In the genomic region with DNA sequence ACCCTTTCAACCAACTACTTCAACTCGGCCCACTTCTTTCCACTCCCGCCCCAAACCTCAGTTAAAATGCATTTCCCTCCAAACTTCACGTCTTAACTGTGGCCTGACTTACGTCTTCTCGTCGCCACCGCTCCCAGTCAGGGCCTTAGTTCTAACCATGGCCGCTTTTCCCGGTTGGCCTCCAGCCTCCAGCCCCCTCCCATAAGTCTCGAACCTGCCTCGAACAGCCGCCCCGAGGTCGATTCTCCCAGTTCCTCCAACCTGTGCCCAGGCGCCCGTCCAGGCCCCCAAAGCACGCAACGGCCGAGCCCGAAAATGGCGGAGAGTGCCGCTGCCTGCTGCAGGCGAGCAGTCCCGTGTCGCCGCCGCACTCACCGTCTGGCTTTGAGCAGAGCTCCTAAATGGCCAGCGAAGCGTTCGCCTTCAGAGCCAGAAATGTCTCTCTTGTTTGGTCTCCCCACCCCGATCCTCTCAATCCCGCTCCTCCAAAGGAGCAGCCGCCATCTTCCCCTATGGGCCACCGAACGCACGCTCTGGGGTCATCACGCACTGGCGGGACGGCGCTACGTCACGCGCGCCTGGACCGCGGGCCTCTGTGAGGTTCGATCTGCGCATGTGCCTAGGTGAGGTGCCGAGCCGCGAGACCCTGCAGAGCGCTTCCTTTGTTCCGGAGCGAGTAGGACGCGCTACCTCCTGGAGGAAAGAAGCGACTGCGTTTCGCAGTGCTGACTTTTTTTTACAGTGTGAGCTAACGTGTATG, we compare ENCODE assay signal across 8 cellular contexts. TPM values are rescaled to one million over a fixed set of nuclear protein-coding genes. Genes with fewer than 3 reads are reported as not detected.
DNase-seq lines count a peak whose midpoint lies in the region; ATAC-seq, FAIRE-seq and TF ChIP-seq lines count a peak whose summit lies in the region.

A gene (minus strand): TSS at position 535 of the 760 bp plus-strand sequence. CDS start 40,190 bp downstream, outside the sequence.

- H3K27ac ChIP-seq in DOHH2 (ENCODE audit: low read depth, low read length) (peak within 1 kb of the TSS; percentile 75), KOPT-K1 (ENCODE audit: low read depth, low read length, poor library complexity, severe bottlenecking) (peak within 1 kb of the TSS; percentile 96)
- H3K27ac ChIP-seq in naive thymus-derived CD4-positive, alpha-beta T cell (ENCODE audit: low read depth, low read length), result peak within 1 kb of the TSS; percentile 98

- no peaks in the 10 kb centered on the region for H3F3A ChIP-seq in DOHH2 (ENCODE audit: control insufficient read depth, insufficient read depth)

- CTCF ChIA-PET in naive thymus-derived CD4-positive, alpha-beta T cell (lab: Charles Lee), result interaction anchor here (1.1 kb wide), 1 partner anchor 67 kb away, joined by 3 read pairs; no protein-coding TSS in a partner anchor

- H3K27me3 Mint-ChIP-seq in activated T-cell treated with anti-CD3 and anti-CD28 coated beads, Interleukin-2, amount 50 U/mL, for 72 hours (ENCODE audit: low read depth), result no peaks in the 10 kb centered on the region
- H3K27me3 Mint-ChIP-seq in naive thymus-derived CD4-positive, alpha-beta T cell, result peaks cover 0 to 12% (median 0%) of the 10 kb centered on the region in 5 donors

- H3K4me3 ChIP-seq in DOHH2 (ENCODE audit: low read length), result peak within 1 kb of the TSS; percentile 85
- peak within 1 kb of the TSS; percentile 79 for H3K4me3 ChIP-seq in naive thymus-derived CD4-positive, alpha-beta T cell (ENCODE audit: low read length)

- no peaks in the 10 kb centered on the region for H3K9me3 Mint-ChIP-seq in activated T-cell treated with anti-CD3 and anti-CD28 coated beads, Interleukin-2, amount 50 U/mL, for 72 hours
- H3K9me3 Mint-ChIP-seq in naive thymus-derived CD4-positive, alpha-beta T cell, result no peaks in the 10 kb centered on the region

- H3K4me1 Mint-ChIP-seq in activated T-cell treated with anti-CD3 and anti-CD28 coated beads, Interleukin-2, amount 50 U/mL, for 72 hours (ENCODE audit: low read depth), result peaks cover 52% of the 10 kb centered on the region
- H3K4me1 Mint-ChIP-seq in naive thymus-derived CD4-positive, alpha-beta T cell, result peaks cover 33 to 62% (median 51%) of the 10 kb centered on the region in 7 donors

- TF ChIP-seq CTCF in DOHH2 (IDR thresholded peaks at IDR 0.05; ENCODE audit: low read depth, low read length, poor library complexity, severe bottlenecking), result no peak

- peaks cover 7 to 10% of the 10 kb centered on the region in 2 donors for H3K36me3 Mint-ChIP-seq in activated T-cell treated with anti-CD3 and anti-CD28 coated beads, Interleukin-2, amount 50 U/mL, for 72 hours (ENCODE audit: insufficient read depth in 2 of 2)
- peaks cover 4 to 13% (median 7%) of the 10 kb centered on the region in 5 donors for H3K36me3 Mint-ChIP-seq in naive thymus-derived CD4-positive, alpha-beta T cell

- H4K20me1 ChIP-seq in DOHH2 (ENCODE audit: control insufficient read depth, insufficient read depth, low read depth, low read length), result peaks cover 36% of the 10 kb centered on the region; the same call in 1 of the 2 replicates

- no peaks in the 10 kb centered on the region for H3K27me3 ChIP-seq in DOHH2 (ENCODE audit: control insufficient read depth, low read length)
- H3K27me3 ChIP-seq in naive thymus-derived CD4-positive, alpha-beta T cell (ENCODE audit: control insufficient read depth in 2 of 2, insufficient read depth in 2 of 2, low read length in 2 of 2), result no peaks in the 10 kb centered on the region

- DNase-seq in RCC 7860 (ENCODE audit: low spot score) (peak; percentile 90), fibroblast of gingiva (ENCODE audit: low read depth) (peak; percentile 76)
- DNase-seq in activated T-cell treated with anti-CD3 and anti-CD28 coated beads, Interleukin-2, amount 50 U/mL, for 72 hours, result peak; percentile 95 to 96
- peak; percentile 84 to 94 (median 93) for DNase-seq in naive thymus-derived CD4-positive, alpha-beta T cell
- peak; percentile 83 to 93 (median 92) for DNase-seq in stimulated activated naive CD4-positive, alpha-beta T cell (lab: John Stamatoyannopoulos, UW)

- peak; percentile 97 for ATAC-seq in GM21786 (IDR thresholded peaks at IDR 0.05; ENCODE audit: unreplicated experiment)
- ATAC-seq in activated T-cell treated with anti-CD3 and anti-CD28 coated beads, Interleukin-2, amount 50 U/mL, for 72 hours (replicated peaks in 1 of 2), result peak; percentile 99
- peak; percentile 97 for ATAC-seq in naive thymus-derived CD4-positive, alpha-beta T cell

- no peaks in the 10 kb centered on the region for H3K9me2 ChIP-seq in DOHH2 (replicated peaks; ENCODE audit: control insufficient read depth, low read length)

- intact Hi-C loops in naive thymus-derived CD4-positive, alpha-beta T cell (cut with micrococcal nuclease), result loop anchor here (1.0 to 2.0 kb wide), 12 partner anchors 19 to 423 kb away; a partner anchor contains a TSS

- peaks cover 63% of the 10 kb centered on the region for H3K79me2 ChIP-seq in DOHH2 (ENCODE audit: control insufficient read depth, low read length)

- H3K4me2 ChIP-seq in DOHH2 (ENCODE audit: low read length), result peak within 1 kb of the TSS; percentile 67

- H3K36me3 ChIP-seq in DOHH2 (ENCODE audit: control insufficient read depth, low read length) (peaks cover 44% of the 10 kb centered on the region), KOPT-K1 (ENCODE audit: insufficient read depth, low read length) (peaks cover 14% of the 10 kb centered on the region; the same call in 1 of the 2 replicates)
- peaks cover 0 to 4% (median 0%) of the 10 kb centered on the region in 3 experiments for H3K36me3 ChIP-seq in naive thymus-derived CD4-positive, alpha-beta T cell (ENCODE audit: control insufficient read depth in 2 of 3, insufficient read depth in 3 of 3, low read length in 3 of 3)

- H3K4me1 ChIP-seq in DOHH2 (ENCODE audit: control insufficient read depth, low read length), result peaks cover 60% of the 10 kb centered on the region
- H3K4me1 ChIP-seq in naive thymus-derived CD4-positive, alpha-beta T cell (ENCODE audit: control insufficient read depth in 2 of 2, insufficient read depth in 2 of 2, low read length in 2 of 2), result peaks cover 17 to 24% of the 10 kb centered on the region in 2 donors

- peak; percentile 43 for FAIRE-seq in RCC 7860 (lab: Jason Lieb, UNC)

- no peaks in the 10 kb centered on the region for H3K9me3 ChIP-seq in DOHH2 (ENCODE audit: control insufficient read depth, insufficient read depth, low read length)
- H3K9me3 ChIP-seq in KOPT-K1 (ENCODE audit: insufficient read depth, low read length, poor library complexity, severe bottlenecking), result no peaks in the 10 kb centered on the region
- H3K9me3 ChIP-seq in naive thymus-derived CD4-positive, alpha-beta T cell (ENCODE audit: control insufficient read depth in 2 of 3, low read length in 3 of 3), result no peaks in the 10 kb centered on the region

- H3K27ac Mint-ChIP-seq in activated T-cell treated with anti-CD3 and anti-CD28 coated beads, Interleukin-2, amount 50 U/mL, for 72 hours, result peak within 1 kb of the TSS; percentile 99
- H3K27ac Mint-ChIP-seq in naive thymus-derived CD4-positive, alpha-beta T cell, result peak within 1 kb of the TSS; percentile 94 to 100 (median 99)

- peak within 1 kb of the TSS; percentile 97 to 98 for H3K4me3 Mint-ChIP-seq in activated T-cell treated with anti-CD3 and anti-CD28 coated beads, Interleukin-2, amount 50 U/mL, for 72 hours
- H3K4me3 Mint-ChIP-seq in naive thymus-derived CD4-positive, alpha-beta T cell, result peak within 1 kb of the TSS; percentile 91 to 100 (median 96)

- POLR2A ChIA-PET in naive thymus-derived CD4-positive, alpha-beta T cell (lab: Charles Lee), result interaction anchor here (0.5 to 2.8 kb wide), 10 partner anchors 10 to 423 kb away, joined by 3 to 17 read pairs (median 6); a partner anchor contains a TSS

RNA-seq across cellular contexts. Expression of the gene that starts here (rescaled TPM):
- 10 to 100 TPM; 69.2 to 71.7 TPM for total RNA-seq in activated T-cell treated with anti-CD3 and anti-CD28 coated beads, Interleukin-2, amount 50 U/mL, for 72 hours
- total RNA-seq in naive thymus-derived CD4-positive, alpha-beta T cell, result 10 to 100 TPM; 62.6 to 98.7 (median 72.3) TPM
- 10 to 100 TPM; 36.7 to 50.4 TPM for polyA plus RNA-seq in naive thymus-derived CD4-positive, alpha-beta T cell

Comparison
In these comparisons a context has a peak if more than half of its experiments do, and no peak if none do; other contexts are left out.
1. Peak in every context shown above with its lines: DNase-seq, ATAC-seq, H3K4me3 ChIP-seq and H3K27ac ChIP-seq.